ENCODE assay signal across 8 cellular contexts in genomic region chr1:67683736-67684525, GRCh38. TPM values are rescaled to one million over a fixed set of nuclear protein-coding genes. Genes with fewer than 3 reads are reported as not detected.
A peak's percentile ranks its signal among the peaks of the same experiment; 100 is the strongest.
DNase-seq lines count a peak whose midpoint lies in the region; ATAC-seq and TF ChIP-seq lines count a peak whose summit lies in the region.

No MANE protein-coding gene starts in this region.

- H3K27ac ChIP-seq in esophagus muscularis mucosa (replicated peaks in 1 of 4) = peak overlapping the region; percentile 65 to 98 (median 96)
- peak overlapping the region; percentile 68 to 98 (median 90) for H3K27ac ChIP-seq in gastrocnemius medialis

- H3K4me3 ChIP-seq in esophagus muscularis mucosa = peak overlapping the region in 3 of 4 donors; percentile 88 to 95 (median 92)
- peak overlapping the region; percentile 43 to 89 (median 70) for H3K4me3 ChIP-seq in gastrocnemius medialis

- H3K36me3 ChIP-seq in esophagus muscularis mucosa (peaks cover 0 to 17% (median 7%) of the 10 kb centered on the region in 4 donors), gastrocnemius medialis (peaks cover 6 to 18% of the 10 kb centered on the region in 2 donors)

- ATAC-seq in gastrocnemius medialis (no peak), GM18909 (IDR thresholded peaks at IDR 0.05; ENCODE audit: poor library complexity, unreplicated experiment) (no peak), GM18519 (IDR thresholded peaks at IDR 0.05; ENCODE audit: low FRiP score, unreplicated experiment) (no peak), HG02642 (IDR thresholded peaks at IDR 0.05; ENCODE audit: poor library complexity, unreplicated experiment) (no peak)

- peaks cover 25% of the 10 kb centered on the region for H3K36me3 Mint-ChIP-seq in activated CD4-positive, alpha-beta memory T cell treated with anti-CD3 and anti-CD28 coated beads, Interleukin-2, amount 10 ng/mL, durations not matched to agents 7 days and 5 days (ENCODE audit: low read depth)

- H3K9me3 Mint-ChIP-seq in activated CD4-positive, alpha-beta memory T cell treated with anti-CD3 and anti-CD28 coated beads, Interleukin-2, amount 10 ng/mL, durations not matched to agents 7 days and 5 days = no peaks in the 10 kb centered on the region

- TF ChIP-seq POLR2A in esophagus muscularis mucosa (IDR thresholded peaks at IDR 0.05; ENCODE audit: low read depth) = no peak
- no peak for TF ChIP-seq POLR2A in gastrocnemius medialis (IDR thresholded peaks at IDR 0.05)

- H3K9me3 ChIP-seq in esophagus muscularis mucosa (no peaks in the 10 kb centered on the region), gastrocnemius medialis (no peaks in the 10 kb centered on the region)

- H3K4me1 Mint-ChIP-seq in activated CD4-positive, alpha-beta memory T cell treated with anti-CD3 and anti-CD28 coated beads, Interleukin-2, amount 10 ng/mL, durations not matched to agents 7 days and 5 days = peaks cover 45% of the 10 kb centered on the region

- TF ChIP-seq CTCF in esophagus muscularis mucosa (IDR thresholded peaks at IDR 0.05) (no peak), gastrocnemius medialis (IDR thresholded peaks at IDR 0.05 in 4 of 5, conservative IDR thresholded peaks at IDR 0.05 in 1 of 5) (no peak)

- POLR2A ChIA-PET in activated CD4-positive, alpha-beta memory T cell treated with anti-CD3 and anti-CD28 coated beads, Interleukin-2, amount 10 ng/mL, durations not matched to agents 7 days and 5 days (lab: Charles Lee) = interaction anchor here (2.2 to 4.2 kb wide), 5 partner anchors 9 to 759 kb away, joined by 8 to 67 read pairs (median 14); partner anchors contain the start of genes DNAI4, MIER1, SERBP1 and SLC35D1

- CTCF ChIA-PET in activated CD4-positive, alpha-beta memory T cell treated with anti-CD3 and anti-CD28 coated beads, Interleukin-2, amount 10 ng/mL, durations not matched to agents 7 days and 5 days (lab: Charles Lee) = interaction anchor here (1.0 to 3.8 kb wide), 6 partner anchors 39 to 344 kb away, joined by 3 to 21 read pairs (median 6); no protein-coding TSS in a partner anchor

- intact Hi-C loops in esophagus muscularis mucosa (cut with DNase I) (loop anchor here (10.0 kb wide), 2 partner anchors 171 to 249 kb away; partner anchors contain the start of gene SERBP1), gastrocnemius medialis (cut with DNase I; ENCODE audit: low total_unique reads) (loop anchor here (2.0 to 10.0 kb wide), 3 partner anchors 65 to 369 kb away; no protein-coding TSS in a partner anchor)

- peak; percentile 25 for DNase-seq in activated gamma-delta T cell treated with anti-CD3 and anti-CD28 coated beads, Interleukin-2, amount 50 U/mL, for 16 hours (ENCODE audit: low read depth)
- DNase-seq in activated gamma-delta T cell (lab: John Stamatoyannopoulos, UW) = no peak
- DNase-seq in activated CD4-positive, alpha-beta memory T cell treated with anti-CD3 and anti-CD28 coated beads, Interleukin-2, amount 10 ng/mL, durations not matched to agents 7 days and 5 days = peak; percentile 25
- DNase-seq in esophagus muscularis mucosa (ENCODE audit: extremely low spot score) = no peak
- peak in 1 of 2 donors; percentile 31 for DNase-seq in gastrocnemius medialis

- H3K27ac Mint-ChIP-seq in activated CD4-positive, alpha-beta memory T cell treated with anti-CD3 and anti-CD28 coated beads, Interleukin-2, amount 10 ng/mL, durations not matched to agents 7 days and 5 days = peak overlapping the region; percentile 98

- H3K4me1 ChIP-seq in esophagus muscularis mucosa (peaks cover 23 to 37% (median 35%) of the 10 kb centered on the region in 4 donors), gastrocnemius medialis (peaks cover 27 to 28% of the 10 kb centered on the region in 2 donors)

- in situ Hi-C loops in gastrocnemius medialis (cut with MboI; ENCODE audit: low sequenced_read_pairs in 4 of 4) = loop anchor here in 3 of 4 donors (10.0 to 25.0 kb wide), 2 partner anchors 119 to 122 kb away; no protein-coding TSS in a partner anchor

- H3K27me3 Mint-ChIP-seq in activated CD4-positive, alpha-beta memory T cell treated with anti-CD3 and anti-CD28 coated beads, Interleukin-2, amount 10 ng/mL, durations not matched to agents 7 days and 5 days = no peaks in the 10 kb centered on the region

- H3K27me3 ChIP-seq in esophagus muscularis mucosa (no peaks in the 10 kb centered on the region), gastrocnemius medialis (no peaks in the 10 kb centered on the region)

- WGBS in esophagus muscularis mucosa = 30% methylated on average over 8 of the region's 8 CpGs

- TF ChIP-seq EP300 in esophagus muscularis mucosa (IDR thresholded peaks at IDR 0.05) = no peak

- peak overlapping the region; percentile 99 for H3K4me3 Mint-ChIP-seq in activated CD4-positive, alpha-beta memory T cell treated with anti-CD3 and anti-CD28 coated beads, Interleukin-2, amount 10 ng/mL, durations not matched to agents 7 days and 5 days

RNA-seq across cellular contexts. Expression of gene GADD45A, which starts 1.1 kb away (rescaled TPM):
- 10 to 100 TPM; 29.5 to 30.7 TPM for total RNA-seq in activated CD4-positive, alpha-beta memory T cell treated with anti-CD3 and anti-CD28 coated beads, Interleukin-2, amount 10 ng/mL, durations not matched to agents 7 days and 5 days
- total RNA-seq in esophagus muscularis mucosa = 10 to 100 TPM; 51.1 to 80.8 (median 66.5) TPM
- total RNA-seq in gastrocnemius medialis = 100 to 1,000 TPM in 3 of 4 donors, 10 to 100 TPM in 1; 80.4 to 188 (median 142) TPM

Comparison
In these comparisons a context has a peak if more than half of its experiments do, and no peak if none do; other contexts are left out.
1. DNase-seq: peak in activated gamma-delta T cell treated with anti-CD3 and anti-CD28 coated beads, Interleukin-2, amount 50 U/mL, for 16 hours (single experiment) and activated CD4-positive, alpha-beta memory T cell treated with anti-CD3 and anti-CD28 coated beads, Interleukin-2, amount 10 ng/mL, durations not matched to agents 7 days and 5 days (single experiment); none in activated gamma-delta T cell (single experiment) and esophagus muscularis mucosa (single experiment).